Comparison of ENCODE assay signal across 9 cellular contexts in the genomic region with DNA sequence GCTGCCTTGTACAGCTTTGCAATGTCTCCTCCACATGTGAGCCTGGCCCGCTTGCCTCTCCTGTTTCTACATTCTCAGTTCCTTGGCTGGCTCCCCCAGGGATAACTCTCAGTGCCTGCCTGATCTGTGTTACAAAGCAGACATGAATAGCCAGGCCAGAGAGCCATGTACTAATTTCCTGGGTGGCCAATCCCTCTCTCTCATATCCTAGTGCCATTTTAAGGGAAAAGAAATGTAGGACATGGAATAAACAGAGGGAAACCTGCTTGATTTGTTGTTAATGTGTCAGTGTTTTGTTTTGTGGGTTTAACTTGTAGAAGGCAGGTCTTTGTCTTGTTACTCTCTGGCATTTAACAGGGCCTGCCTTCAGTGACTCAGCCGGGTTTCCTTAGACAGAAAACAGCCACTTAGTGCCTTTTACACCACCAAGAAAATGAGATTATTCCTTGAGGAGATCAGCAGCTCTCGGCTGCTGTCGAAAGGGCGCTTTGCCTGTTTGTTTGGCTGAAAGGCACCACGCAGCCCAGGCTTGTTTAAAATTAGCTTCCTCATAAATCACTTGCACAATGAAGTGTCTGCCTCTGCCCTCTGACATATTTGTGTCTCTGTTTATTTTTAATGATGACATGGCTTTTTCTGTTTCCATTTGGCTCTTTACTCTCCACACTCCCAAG.
DNase-seq lines count a peak whose midpoint lies in the region; ATAC-seq and TF ChIP-seq lines count a peak whose summit lies in the region.
"Had no signal": no experiment of that assay in that cellular context is flagged by ENCODE, and none has a peak within 500 bp of the region (broad histone marks: within the 10 kb centered on the region; RNA-seq: fewer than 3 reads in every experiment).

No MANE protein-coding gene starts in this region.

- DNase-seq in MM.1S (peak; percentile 15), cardiac fibroblast (ENCODE audit: low read depth in 2 of 2) (peak; percentile 25 to 27), left colon (peak; percentile 18 to 51), substantia nigra (lab: John Stamatoyannopoulos, UW) (peak in 10 of 49 donors; percentile 2 to 31 (median 7)), SKM-1 treated with dmso at 0.1 percent for 144 hours (lab: John Stamatoyannopoulos, UW; ENCODE audit: unreplicated experiment) (no peak), GOT3 (lab: John Stamatoyannopoulos, UW) (no peak), NCI-H2196 (lab: John Stamatoyannopoulos, UW; ENCODE audit: unreplicated experiment) (no peak)
- DNase-seq: activated B cell treated with CpG ODN at 0.5 μM for 24 hours had no signal

- H3K9ac ChIP-seq in MM.1S (ENCODE audit: low read length) = no peak overlapping the region

- H3K27me3 ChIP-seq in MM.1S (replicated peaks; ENCODE audit: insufficient read depth, low read length) = no peaks in the 10 kb centered on the region

- no peaks in the 10 kb centered on the region for H3F3A ChIP-seq in MM.1S (ENCODE audit: insufficient read depth, low read length)

- H3K4me2 ChIP-seq in MM.1S (ENCODE audit: low read depth, low read length) = no peak overlapping the region

- TF ChIP-seq CTCF in MM.1S (IDR thresholded peaks at IDR 0.05; ENCODE audit: low read length) (no peak), cardiac fibroblast (IDR thresholded peaks at IDR 0.05; ENCODE audit: low read depth, low read length) (no peak)

- H3K9me2 ChIP-seq in MM.1S (replicated peaks; ENCODE audit: insufficient read depth, low read length) = no peaks in the 10 kb centered on the region

- H4K20me1 ChIP-seq in MM.1S (ENCODE audit: insufficient read depth, low read length) = no peaks in the 10 kb centered on the region

- ATAC-seq in left colon = peak; percentile 16
- no peak for ATAC-seq in GM21723 (IDR thresholded peaks at IDR 0.05; ENCODE audit: unreplicated experiment)

- H3K27ac ChIP-seq in MM.1S (ENCODE audit: low read length) (no peak overlapping the region; the same call in 1 of the 2 replicates), substantia nigra (ENCODE audit: low read depth, low read length, poor library complexity, severe bottlenecking) (peak overlapping the region; percentile 2)

- H2AFZ ChIP-seq in MM.1S (ENCODE audit: low read length) = peak overlapping the region; percentile 14; the same call in 1 of the 2 replicates

- H3K4me3 ChIP-seq in MM.1S (ENCODE audit: low read length) (no peak overlapping the region), cardiac fibroblast (replicated peaks in 1 of 2; ENCODE audit: low read depth in 2 of 2, low read length in 2 of 2) (no peak overlapping the region)

- H3K4me1 ChIP-seq in MM.1S (ENCODE audit: low read length) = no peaks in the 10 kb centered on the region

- no peaks in the 10 kb centered on the region for H3K36me3 ChIP-seq in MM.1S (replicated peaks; ENCODE audit: insufficient read depth, low read length)

- intact Hi-C loops in left colon (cut with DNase I, micrococcal nuclease) = no loop called here

- H3K9me3 ChIP-seq in MM.1S (replicated peaks; ENCODE audit: insufficient read depth, low read length) = no peaks in the 10 kb centered on the region

- no peaks in the 10 kb centered on the region for H3K79me2 ChIP-seq in MM.1S (ENCODE audit: low read length)

Comparison
In these comparisons a context has a peak if more than half of its experiments do, and no peak if none do; other contexts are left out.
1. DNase-seq: peak in MM.1S (single experiment), cardiac fibroblast (2 of 2) and left colon (2 of 2); none in SKM-1 treated with dmso at 0.1 percent for 144 hours (single experiment), GOT3 (single experiment) and NCI-H2196 (single experiment).